Comparison of ENCODE assay signal across 8 cellular contexts in genomic region chr3:143972155-143972494, GRCh38. TPM values are rescaled to one million over a fixed set of nuclear protein-coding genes. Genes with fewer than 3 reads are reported as not detected.
DNase-seq lines count a peak whose midpoint lies in the region; ATAC-seq, FAIRE-seq and TF ChIP-seq lines count a peak whose summit lies in the region.

No MANE protein-coding gene starts in this region.

- no peaks in the 10 kb centered on the region for H3K36me3 ChIP-seq in brain microvascular endothelial cell (replicated peaks)
- H3K36me3 ChIP-seq in liver (ENCODE audit: control insufficient read depth in 4 of 4, insufficient read depth in 3 of 4, low read depth in 1 of 4, low read length in 3 of 4): peaks cover 0 to 1% (median 0%) of the 10 kb centered on the region in 4 donors
- H3K36me3 ChIP-seq in thoracic aorta: no peaks in the 10 kb centered on the region

- H3K27ac ChIP-seq in brain microvascular endothelial cell: peak overlapping the region; percentile 94
- H3K27ac ChIP-seq in liver (ENCODE audit: low read depth in 1 of 2, low read length in 2 of 2): peak overlapping the region; percentile 96 to 100
- H3K27ac ChIP-seq in thoracic aorta: peak overlapping the region; percentile 96 to 97

- no peak for FAIRE-seq in frontal cortex (lab: Jason Lieb, UNC)

- peaks cover 3% of the 10 kb centered on the region for H3K27me3 Mint-ChIP-seq in activated naive CD4-positive, alpha-beta T cell treated with anti-CD3 and anti-CD28 coated beads for 36 hours (ENCODE audit: low read depth)

- in situ Hi-C loops in brain microvascular endothelial cell (cut with HindIII; ENCODE audit: low pct_ligation_motif_present, low sequenced_read_pairs): no loop called here

- peak; percentile 2 for ATAC-seq in thoracic aorta (ENCODE audit: insufficient number of reproducible peaks, low FRiP score, low read depth)

- H3K27me3 ChIP-seq in brain microvascular endothelial cell (replicated peaks) (no peaks in the 10 kb centered on the region), liver (ENCODE audit: control insufficient read depth in 4 of 4, insufficient read depth in 4 of 4, low read length in 3 of 4) (no peaks in the 10 kb centered on the region), thoracic aorta (replicated peaks; ENCODE audit: insufficient read depth) (no peaks in the 10 kb centered on the region)

- no peaks in the 10 kb centered on the region for H3K9me3 Mint-ChIP-seq in activated naive CD4-positive, alpha-beta T cell treated with anti-CD3 and anti-CD28 coated beads for 36 hours

- CTCF ChIA-PET in activated naive CD4-positive, alpha-beta T cell treated with anti-CD3 and anti-CD28 coated beads for 36 hours (lab: Charles Lee): interaction anchor here (0.5 to 2.0 kb wide), 9 partner anchors 8 to 199 kb away, joined by 3 to 7 read pairs (median 5); no protein-coding TSS in a partner anchor

- peak overlapping the region in 1 of 2 donors; percentile 98 for H3K9ac ChIP-seq in liver (ENCODE audit: low read depth in 1 of 2, low read length in 2 of 2)

- H3K4me1 ChIP-seq in liver (ENCODE audit: control insufficient read depth in 4 of 4, insufficient read depth in 4 of 4, low read length in 3 of 4) (peaks cover 0 to 23% (median 12%) of the 10 kb centered on the region in 4 donors), thoracic aorta (ENCODE audit: control insufficient read depth in 1 of 2, low read depth in 2 of 2) (peaks cover 8 to 20% of the 10 kb centered on the region in 2 donors)

- TF ChIP-seq CTCF in brain microvascular endothelial cell (IDR thresholded peaks at IDR 0.05; ENCODE audit: low read depth, low read length, missing control alignments) (no peak), liver (IDR thresholded peaks at IDR 0.05; ENCODE audit: low read depth, low read length, missing input control) (no peak), thoracic aorta (IDR thresholded peaks at IDR 0.05) (no peak)

- H3K4me3 ChIP-seq in brain microvascular endothelial cell (ENCODE audit: low read depth, low read length) (peak overlapping the region; percentile 87), liver (ENCODE audit: low read depth in 1 of 3, low read length in 3 of 3) (peak overlapping the region; percentile 81 to 97 (median 89)), thoracic aorta (peak overlapping the region; percentile 83)

- DNase-seq in activated naive CD4-positive, alpha-beta T cell treated with anti-CD3 and anti-CD28 coated beads for 36 hours: no peak
- no peak for DNase-seq in activated naive CD4-positive, alpha-beta T cell treated with anti-CD3 and anti-CD28 coated beads, Interleukin-2, amount 50 U/mL, for 16 hours
- no peak for DNase-seq in brain microvascular endothelial cell
- DNase-seq in thoracic aorta (ENCODE audit: low spot score): no peak
- DNase-seq in AG20443 (ENCODE audit: low spot score): no peak
- no peak for DNase-seq in NOMO-1 (lab: John Stamatoyannopoulos, UW; ENCODE audit: unreplicated experiment in 2 of 2)
- no peak for DNase-seq in frontal cortex (ENCODE audit: low spot score in 2 of 2)

- H3K27ac Mint-ChIP-seq in activated naive CD4-positive, alpha-beta T cell treated with anti-CD3 and anti-CD28 coated beads for 36 hours: peak overlapping the region; percentile 92

- peak overlapping the region; percentile 94 for H3K4me3 Mint-ChIP-seq in activated naive CD4-positive, alpha-beta T cell treated with anti-CD3 and anti-CD28 coated beads for 36 hours

- no peaks in the 10 kb centered on the region for H3K9me3 ChIP-seq in liver (ENCODE audit: control insufficient read depth in 4 of 4, low read length in 3 of 4)
- H3K9me3 ChIP-seq in thoracic aorta: no peaks in the 10 kb centered on the region

- no peak for TF ChIP-seq RAD21 in liver (IDR thresholded peaks at IDR 0.05)

- intact Hi-C loops in activated naive CD4-positive, alpha-beta T cell treated with anti-CD3 and anti-CD28 coated beads for 36 hours (cut with micrococcal nuclease): loop anchor here (1.0 to 10.0 kb wide), 6 partner anchors 333 to 1827 kb away; partner anchors contain the start of genes ATR and TFDP2

- H3K36me3 Mint-ChIP-seq in activated naive CD4-positive, alpha-beta T cell treated with anti-CD3 and anti-CD28 coated beads for 36 hours (ENCODE audit: low read depth): no peaks in the 10 kb centered on the region

- WGBS in liver: under 1% methylated on average over 40 of the region's 40 CpGs

- H3K4me1 Mint-ChIP-seq in activated naive CD4-positive, alpha-beta T cell treated with anti-CD3 and anti-CD28 coated beads for 36 hours (ENCODE audit: low read depth): peaks cover 18% of the 10 kb centered on the region

TF ChIP-seq in liver, 16 proteins besides CTCF, POLR2A, EP300 and RAD21:
- no peak for TF ChIP-seq HNF4G (IDR thresholded peaks at IDR 0.05)
- TF ChIP-seq JUND (IDR thresholded peaks at IDR 0.05): no peak
- no peak for TF ChIP-seq EGR1 (IDR thresholded peaks at IDR 0.05; ENCODE audit: low read depth in 2 of 2)
- TF ChIP-seq YY1 (IDR thresholded peaks at IDR 0.05): no peak
- no peak for TF ChIP-seq SP1 (IDR thresholded peaks at IDR 0.05)
- TF ChIP-seq MAX (IDR thresholded peaks at IDR 0.05): no peak
- TF ChIP-seq, protein P1, sequence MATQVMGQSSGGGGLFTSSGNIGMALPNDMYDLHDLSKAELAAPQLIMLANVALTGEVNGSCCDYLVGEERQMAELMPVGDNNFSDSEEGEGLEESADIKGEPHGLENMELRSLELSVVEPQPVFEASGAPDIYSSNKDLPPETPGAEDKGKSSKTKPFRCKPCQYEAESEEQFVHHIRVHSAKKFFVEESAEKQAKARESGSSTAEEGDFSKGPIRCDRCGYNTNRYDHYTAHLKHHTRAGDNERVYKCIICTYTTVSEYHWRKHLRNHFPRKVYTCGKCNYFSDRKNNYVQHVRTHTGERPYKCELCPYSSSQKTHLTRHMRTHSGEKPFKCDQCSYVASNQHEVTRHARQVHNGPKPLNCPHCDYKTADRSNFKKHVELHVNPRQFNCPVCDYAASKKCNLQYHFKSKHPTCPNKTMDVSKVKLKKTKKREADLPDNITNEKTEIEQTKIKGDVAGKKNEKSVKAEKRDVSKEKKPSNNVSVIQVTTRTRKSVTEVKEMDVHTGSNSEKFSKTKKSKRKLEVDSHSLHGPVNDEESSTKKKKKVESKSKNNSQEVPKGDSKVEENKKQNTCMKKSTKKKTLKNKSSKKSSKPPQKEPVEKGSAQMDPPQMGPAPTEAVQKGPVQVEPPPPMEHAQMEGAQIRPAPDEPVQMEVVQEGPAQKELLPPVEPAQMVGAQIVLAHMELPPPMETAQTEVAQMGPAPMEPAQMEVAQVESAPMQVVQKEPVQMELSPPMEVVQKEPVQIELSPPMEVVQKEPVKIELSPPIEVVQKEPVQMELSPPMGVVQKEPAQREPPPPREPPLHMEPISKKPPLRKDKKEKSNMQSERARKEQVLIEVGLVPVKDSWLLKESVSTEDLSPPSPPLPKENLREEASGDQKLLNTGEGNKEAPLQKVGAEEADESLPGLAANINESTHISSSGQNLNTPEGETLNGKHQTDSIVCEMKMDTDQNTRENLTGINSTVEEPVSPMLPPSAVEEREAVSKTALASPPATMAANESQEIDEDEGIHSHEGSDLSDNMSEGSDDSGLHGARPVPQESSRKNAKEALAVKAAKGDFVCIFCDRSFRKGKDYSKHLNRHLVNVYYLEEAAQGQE (IDR thresholded peaks at IDR 0.05): no peak
- no peak for TF ChIP-seq FOXA2 (IDR thresholded peaks at IDR 0.05)
- TF ChIP-seq ZBTB33 (IDR thresholded peaks at IDR 0.05): no peak
- TF ChIP-seq FOXA1 (IDR thresholded peaks at IDR 0.05): no peak
- TF ChIP-seq GABPA (IDR thresholded peaks at IDR 0.05 in 1 of 2, conservative IDR thresholded peaks at IDR 0.05 in 1 of 2): no peak
- TF ChIP-seq RXRA (IDR thresholded peaks at IDR 0.05): no peak
- no peak for TF ChIP-seq NR2F2 (IDR thresholded peaks at IDR 0.05)
- TF ChIP-seq TAF1 (conservative IDR thresholded peaks at IDR 0.05): no peak
- TF ChIP-seq, protein P2, sequence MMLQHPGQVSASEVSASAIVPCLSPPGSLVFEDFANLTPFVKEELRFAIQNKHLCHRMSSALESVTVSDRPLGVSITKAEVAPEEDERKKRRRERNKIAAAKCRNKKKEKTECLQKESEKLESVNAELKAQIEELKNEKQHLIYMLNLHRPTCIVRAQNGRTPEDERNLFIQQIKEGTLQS (IDR thresholded peaks at IDR 0.05): no peak
- no peak for TF ChIP-seq HNF4A (conservative IDR thresholded peaks at IDR 0.05)

RNA-seq across cellular contexts. Expression of gene DIPK2A, which starts 0.5 kb away (rescaled TPM):
- 1 to 10 TPM; 5.6 to 6.3 TPM for total RNA-seq in activated naive CD4-positive, alpha-beta T cell treated with anti-CD3 and anti-CD28 coated beads for 36 hours
- total RNA-seq in liver: 10 to 100 TPM; 37.4 to 81.1 TPM
- polyA plus RNA-seq in liver: 1 to 10 TPM; 4.6 to 9.4 TPM
- 10 to 100 TPM; 51.1 to 87.1 TPM for total RNA-seq in thoracic aorta
- 63.6 TPM for total RNA-seq in frontal cortex
